13 cellular contexts compared by ENCODE assay signal in genomic region chr19:8305798-8306197, GRCh38. TPM values are rescaled to one million over a fixed set of nuclear protein-coding genes. Genes with fewer than 3 reads are reported as not detected.
DNase-seq lines count a peak whose midpoint lies in the region; ATAC-seq and TF ChIP-seq lines count a peak whose summit lies in the region.
"Had no signal": no experiment of that assay in that cellular context is flagged by ENCODE, and none has a peak within 500 bp of the region (broad histone marks: within the 10 kb centered on the region; RNA-seq: fewer than 3 reads in every experiment).

No MANE protein-coding gene starts in this region.

- H3K27ac Mint-ChIP-seq in naive thymus-derived CD8-positive, alpha-beta T cell, result peak overlapping the region in 6 of 10 donors; percentile 26 to 94 (median 78)

- no peak for ATAC-seq in IMR-90 (ENCODE audit: low read depth)
- no peak for ATAC-seq in naive thymus-derived CD8-positive, alpha-beta T cell
- no peak for ATAC-seq in HG02763 (IDR thresholded peaks at IDR 0.05; ENCODE audit: unreplicated experiment)
- ATAC-seq: activated T-cell treated with anti-CD3 and anti-CD28 coated beads, Interleukin-2, amount 50 U/mL, for 4 hours had no signal

- H4K91ac ChIP-seq in IMR-90 (ENCODE audit: insufficient read depth, low read depth, low read length), result no peak overlapping the region

- CTCF ChIA-PET in IMR-90 (lab: Yijun Ruan, JAX), result no interaction called here

- H2AFZ ChIP-seq in IMR-90 (replicated peaks; ENCODE audit: low read length, poor library complexity), result no peak overlapping the region

- H3K4me3 Mint-ChIP-seq in naive thymus-derived CD8-positive, alpha-beta T cell, result peak overlapping the region in 3 of 10 donors; percentile 9 to 47 (median 41)

- H3K36me3 ChIP-seq in BLaER1 (peaks cover 69% of the 10 kb centered on the region), IMR-90 (ENCODE audit: control insufficient read depth, insufficient read depth, low read length) (peaks cover 6% of the 10 kb centered on the region)

- H3K9me3 Mint-ChIP-seq in naive thymus-derived CD8-positive, alpha-beta T cell, result no peaks in the 10 kb centered on the region
- H3K9me3 Mint-ChIP-seq: activated T-cell treated with anti-CD3 and anti-CD28 coated beads, Interleukin-2, amount 50 U/mL, for 4 hours had no signal

- TF ChIP-seq RAD21 in IMR-90 (IDR thresholded peaks at IDR 0.05; ENCODE audit: low read length), result no peak

- peaks cover 6 to 22% of the 10 kb centered on the region in 2 experiments; a peak in 3 of 4 replicates for H3K79me1 ChIP-seq in IMR-90 (ENCODE audit: low read depth in 1 of 2, low read length in 2 of 2)

- no peak overlapping the region for H4K5ac ChIP-seq in IMR-90 (ENCODE audit: low read depth, low read length)

- WGBS in IMR-90 (ENCODE audit: extremely low coverage in 2 of 2, insufficient read length in 1 of 2), 2 experiments, result no CpG with 5 or more reads among the region's 4 CpGs

- H3K14ac ChIP-seq in IMR-90 (replicated peaks; ENCODE audit: low read depth, low read length), result no peak overlapping the region

- dilution Hi-C loops in IMR-90 (cut with HindIII; ENCODE audit: low sequenced_read_pairs, unreplicated experiment), result no loop called here

- H3K4me3 ChIP-seq in BLaER1 (no peak overlapping the region), IMR-90 (ENCODE audit: insufficient read depth, low read depth, low read length) (no peak overlapping the region)
- H3K4me3 ChIP-seq: testis had no signal

- peaks cover 65% of the 10 kb centered on the region for H3K4me1 ChIP-seq in BLaER1
- peaks cover 6% of the 10 kb centered on the region for H3K4me1 ChIP-seq in IMR-90 (ENCODE audit: control insufficient read depth, insufficient read depth, low read length)

- H3K23ac ChIP-seq in IMR-90 (ENCODE audit: low read depth, low read length), result no peak overlapping the region

- H3K9ac ChIP-seq in BLaER1 (peak overlapping the region; percentile 8; the same call in 1 of the 2 replicates), IMR-90 (ENCODE audit: low read depth, low read length) (no peak overlapping the region)

- peaks cover 3% of the 10 kb centered on the region for H3K9me1 ChIP-seq in IMR-90 (ENCODE audit: insufficient read depth, low read length)

- peaks cover 52% of the 10 kb centered on the region for H4K20me1 ChIP-seq in BLaER1
- H4K20me1 ChIP-seq in IMR-90 (ENCODE audit: insufficient read depth, low read length), result no peaks in the 10 kb centered on the region

- no peak overlapping the region for H3K4ac ChIP-seq in IMR-90 (ENCODE audit: low read depth, low read length)

- DNase-seq in IMR-90, result no peak
- peak; percentile 3 for DNase-seq in activated naive CD4-positive, alpha-beta T cell treated with anti-CD3 and anti-CD28 coated beads, Interleukin-2, amount 50 U/mL, for 16 hours
- no peak for DNase-seq in naive thymus-derived CD8-positive, alpha-beta T cell
- DNase-seq in NK-92 (lab: John Stamatoyannopoulos, UW; ENCODE audit: unreplicated experiment), result no peak
- DNase-seq in SHP77 (lab: John Stamatoyannopoulos, UW), result no peak
- DNase-seq in NCI-H1417 treated with DMSO at 0.1 percent for 48 hours (lab: John Stamatoyannopoulos, UW), result no peak
- DNase-seq: activated T-cell treated with anti-CD3 and anti-CD28 coated beads, Interleukin-2, amount 50 U/mL, for 4 hours; islet precursor cell; NCI-H524; occipital lobe had no signal

- H3K27ac ChIP-seq in BLaER1 (peak overlapping the region; percentile 96; the same call in 1 of the 2 replicates), IMR-90 (ENCODE audit: insufficient read depth, low read length) (no peak overlapping the region)
- H3K27ac ChIP-seq: testis had no signal

- no peak for TF ChIP-seq CTCF in IMR-90 (conservative IDR thresholded peaks at IDR 0.05; ENCODE audit: low read depth, low read length)

- H2AK9ac ChIP-seq in IMR-90 (replicated peaks; ENCODE audit: low read depth, low read length, poor library complexity), result peak overlapping the region; percentile 42

- no peak overlapping the region for H3K56ac ChIP-seq in IMR-90 (ENCODE audit: extremely low read depth, insufficient read depth, low read length)

- no peak overlapping the region for H2AK5ac ChIP-seq in IMR-90 (ENCODE audit: low read depth, low read length)

- no TSS peak for BruUV-seq in IMR-90 (replicated peaks; lab: Mats Ljungman, UMichigan)

- POLR2A ChIA-PET in IMR-90 (lab: Charles Lee; ENCODE audit: unreplicated experiment), result no interaction called here
- POLR2A ChIA-PET in naive thymus-derived CD8-positive, alpha-beta T cell (lab: Charles Lee), result interaction anchor here (2.0 kb wide), 1 partner anchor 15 kb away, joined by 8 read pairs; the partner anchor contains the start of genes NDUFA7 and RPS28

- H3K9me3 ChIP-seq in BLaER1 (no peaks in the 10 kb centered on the region), IMR-90 (ENCODE audit: control insufficient read depth, insufficient read depth, low read length) (no peaks in the 10 kb centered on the region)
- H3K9me3 ChIP-seq: testis had no signal

- in situ Hi-C loops in IMR-90 (cut with MboI; ENCODE audit: low sequenced_read_pairs), result no loop called here

- no peaks in the 10 kb centered on the region for H3K27me3 Mint-ChIP-seq in naive thymus-derived CD8-positive, alpha-beta T cell

- H3K36me3 Mint-ChIP-seq in naive thymus-derived CD8-positive, alpha-beta T cell, result peaks cover 0 to 22% (median 0%) of the 10 kb centered on the region in 3 donors

- H2BK15ac ChIP-seq in IMR-90 (ENCODE audit: low read depth, low read length), result no peak overlapping the region

- peaks cover 16 to 47% (median 35%) of the 10 kb centered on the region in 4 donors for H3K4me1 Mint-ChIP-seq in naive thymus-derived CD8-positive, alpha-beta T cell

- intact Hi-C loops in IMR-90 (cut with micrococcal nuclease), result no loop called here

- H2BK20ac ChIP-seq in IMR-90 (ENCODE audit: low read depth, low read length), result no peak overlapping the region

- no peak overlapping the region for H3K18ac ChIP-seq in IMR-90 (ENCODE audit: low read depth, low read length)

- no peak overlapping the region for H2BK120ac ChIP-seq in IMR-90 (ENCODE audit: low read depth, low read length)

- H4K8ac ChIP-seq in IMR-90 (ENCODE audit: low read depth in 2 of 2, low read length in 2 of 2), result no peak overlapping the region

- no peak overlapping the region for H2BK5ac ChIP-seq in IMR-90 (ENCODE audit: low read depth, low read length, poor library complexity, severe bottlenecking)

- TF ChIP-seq POLR2A in IMR-90 (IDR thresholded peaks at IDR 0.05; ENCODE audit: low read depth, low read length), result no peak

- H3K4me2 ChIP-seq in BLaER1 (peak overlapping the region; percentile 93), IMR-90 (ENCODE audit: low read depth, low read length) (no peak overlapping the region)

- H3K27me3 ChIP-seq in BLaER1 (no peaks in the 10 kb centered on the region), IMR-90 (ENCODE audit: control insufficient read depth, insufficient read depth, low read length) (no peaks in the 10 kb centered on the region)
- H3K27me3 ChIP-seq: testis had no signal

TF ChIP-seq in IMR-90, 13 proteins besides CTCF, POLR2A, EP300 and RAD21 (continues in another document):
- TF ChIP-seq NFE2L2 (IDR thresholded peaks at IDR 0.05; ENCODE audit: low read depth, low read length) (no peak), MAFK (IDR thresholded peaks at IDR 0.05; ENCODE audit: low read depth, low read length) (no peak), FOS (IDR thresholded peaks at IDR 0.05; ENCODE audit: low read depth, low read length) (no peak), CEBPB (IDR thresholded peaks at IDR 0.05; ENCODE audit: low read depth, low read length) (no peak), RFX5 (IDR thresholded peaks at IDR 0.05; ENCODE audit: low read depth, low read length) (no peak)
- TF ChIP-seq, protein P1, sequence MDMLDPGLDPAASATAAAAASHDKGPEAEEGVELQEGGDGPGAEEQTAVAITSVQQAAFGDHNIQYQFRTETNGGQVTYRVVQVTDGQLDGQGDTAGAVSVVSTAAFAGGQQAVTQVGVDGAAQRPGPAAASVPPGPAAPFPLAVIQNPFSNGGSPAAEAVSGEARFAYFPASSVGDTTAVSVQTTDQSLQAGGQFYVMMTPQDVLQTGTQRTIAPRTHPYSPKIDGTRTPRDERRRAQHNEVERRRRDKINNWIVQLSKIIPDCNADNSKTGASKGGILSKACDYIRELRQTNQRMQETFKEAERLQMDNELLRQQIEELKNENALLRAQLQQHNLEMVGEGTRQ (IDR thresholded peaks at IDR 0.05; ENCODE audit: low read depth, low read length), result no peak

RNA-seq across cellular contexts. Expression of gene CD320, which starts 2.4 kb away (rescaled TPM):
- 13.3 and 15.8 TPM in 2 replicates for total RNA-seq in IMR-90 (2012; rRNA removed)
- polyA plus RNA-seq in IMR-90 (2012; rRNA removed), result 78.5 and 101 TPM in 2 replicates
- polyA plus RNA-seq in IMR-90 (2012; cell fraction: cytosol; rRNA removed), result 154 and 169 TPM in 2 replicates
- 36.8 and 84.4 TPM in 2 replicates for polyA plus RNA-seq in IMR-90 (2012; cell fraction: nucleus; rRNA removed; ENCODE audit: low replicate concordance)
- total RNA-seq in naive thymus-derived CD8-positive, alpha-beta T cell, result 10 to 100 TPM; 33.9 to 34.4 TPM
- 10 to 100 TPM; 51.9 to 58.0 (median 56.8) TPM for polyA plus RNA-seq in naive thymus-derived CD8-positive, alpha-beta T cell

RNA-seq across cellular contexts. Expression of gene NDUFA7, which starts 15.4 kb away (rescaled TPM):
- total RNA-seq in IMR-90 (2012; rRNA removed), result 15.8 and 20.6 TPM in 2 replicates
- 50.7 and 67.9 TPM in 2 replicates for polyA plus RNA-seq in IMR-90 (2012; rRNA removed)
- polyA plus RNA-seq in IMR-90 (2012; cell fraction: cytosol; rRNA removed), result 89.2 and 152 TPM in 2 replicates
- polyA plus RNA-seq in IMR-90 (2012; cell fraction: nucleus; rRNA removed; ENCODE audit: low replicate concordance), result 43.7 and 86.3 TPM in 2 replicates
- total RNA-seq in naive thymus-derived CD8-positive, alpha-beta T cell, result 10 to 100 TPM; 28.5 to 35.3 TPM
- 100 to 1,000 TPM; 117 to 136 (median 135) TPM for polyA plus RNA-seq in naive thymus-derived CD8-positive, alpha-beta T cell

RNA-seq across cellular contexts. Expression of gene RPS28, which starts 15.5 kb away (rescaled TPM):
- 104 and 143 TPM in 2 replicates for total RNA-seq in IMR-90 (2012; rRNA removed)
- polyA plus RNA-seq in IMR-90 (2012; rRNA removed), result 643 and 742 TPM in 2 replicates
- 708 and 845 TPM in 2 replicates for polyA plus RNA-seq in IMR-90 (2012; cell fraction: cytosol; rRNA removed)
- 193 and 240 TPM in 2 replicates for polyA plus RNA-seq in IMR-90 (2012; cell fraction: nucleus; rRNA removed; ENCODE audit: low replicate concordance)
- 1,000 to 10,000 TPM; 3,024 to 3,108 TPM for total RNA-seq in naive thymus-derived CD8-positive, alpha-beta T cell
- polyA plus RNA-seq in naive thymus-derived CD8-positive, alpha-beta T cell, result 1,000 to 10,000 TPM; 3,764 to 4,165 (median 4,042) TPM

RNA-seq across cellular contexts. Expression of gene KANK3, which starts 37.3 kb away (rescaled TPM):
- total RNA-seq in IMR-90 (2012; rRNA removed), result not detected in 2 replicates
- polyA plus RNA-seq in IMR-90 (2012; rRNA removed), result 0.04 and 0.07 TPM in 2 replicates
- polyA plus RNA-seq in IMR-90 (2012; cell fraction: cytosol; rRNA removed), result 0.05 and 0.08 TPM in 2 replicates
- 0.18 and 0.84 TPM in 2 replicates for polyA plus RNA-seq in IMR-90 (2012; cell fraction: nucleus; rRNA removed; ENCODE audit: low replicate concordance)
- 1 to 10 TPM; 1.4 to 3.3 TPM for total RNA-seq in naive thymus-derived CD8-positive, alpha-beta T cell
- 1 to 10 TPM in 2 of 3 donors, under 1 TPM in 1; 0.82 to 2.3 (median 1.5) TPM for polyA plus RNA-seq in naive thymus-derived CD8-positive, alpha-beta T cell

RNA-seq across cellular contexts. Expression of gene ANGPTL4, which starts 58.2 kb away (rescaled TPM):
- 1.4 and 1.9 TPM in 2 replicates for total RNA-seq in IMR-90 (2012; rRNA removed)
- 19.1 and 21.5 TPM in 2 replicates for polyA plus RNA-seq in IMR-90 (2012; rRNA removed)
- polyA plus RNA-seq in IMR-90 (2012; cell fraction: cytosol; rRNA removed), result 14.3 and 20.8 TPM in 2 replicates
- polyA plus RNA-seq in IMR-90 (2012; cell fraction: nucleus; rRNA removed; ENCODE audit: low replicate concordance), result 31.8 and 52.0 TPM in 2 replicates
- not detected for total RNA-seq in naive thymus-derived CD8-positive, alpha-beta T cell
- under 1 TPM in 1 of 3 donors, not detected in 2; 0.23 TPM for polyA plus RNA-seq in naive thymus-derived CD8-positive, alpha-beta T cell

Comparison
In these comparisons a context has a peak if more than half of its experiments do, and no peak if none do; other contexts are left out.
1. RNA of gene RPS28, which starts 15.5 kb away (total RNA-seq): 3,024 to 3,108 TPM in naive thymus-derived CD8-positive, alpha-beta T cell; 104 to 143 TPM in IMR-90; every median in the first group is over 10 times any median in the second.